Comparison of ENCODE assay signal across 9 cellular contexts in genomic region chr20:36435799-36436541, GRCh38.
DNase-seq lines count a peak whose midpoint lies in the region; ATAC-seq and TF ChIP-seq lines count a peak whose summit lies in the region.
"Had no signal": no experiment of that assay in that cellular context is flagged by ENCODE, and none has a peak within 500 bp of the region (broad histone marks: within the 10 kb centered on the region; RNA-seq: fewer than 3 reads in every experiment).

No MANE protein-coding gene starts in this region.

- no peaks in the 10 kb centered on the region for H3K36me3 ChIP-seq in upper lobe of left lung

- peaks cover 0 to 10% (median 7%) of the 10 kb centered on the region in 4 donors for H3K4me1 ChIP-seq in upper lobe of left lung

- H3K4me1 Mint-ChIP-seq in activated naive CD4-positive, alpha-beta T cell treated with anti-CD3 and anti-CD28 coated beads for 36 hours (ENCODE audit: low read depth), result peaks cover 2% of the 10 kb centered on the region

- no peak for TF ChIP-seq POLR2A in upper lobe of left lung (IDR thresholded peaks at IDR 0.05)

- no peak overlapping the region for H3K27ac ChIP-seq in upper lobe of left lung
- H3K27ac ChIP-seq: epithelial cell of prostate had no signal

- intact Hi-C loops in activated naive CD4-positive, alpha-beta T cell treated with anti-CD3 and anti-CD28 coated beads for 36 hours (cut with micrococcal nuclease), result loop anchor here (2.0 kb wide), 1 partner anchor 31 kb away; no protein-coding TSS in a partner anchor
- intact Hi-C loops in Right ventricle myocardium inferior (cut with DNase I), result loop anchor here (5.0 kb wide), 1 partner anchor 219 kb away; no protein-coding TSS in a partner anchor
- intact Hi-C loops in posterior vena cava (cut with DNase I), result loop anchor here in 1 of 2 donors (5.0 kb wide), 1 partner anchor 224 kb away; no protein-coding TSS in a partner anchor

- H3K9me3 Mint-ChIP-seq in activated naive CD4-positive, alpha-beta T cell treated with anti-CD3 and anti-CD28 coated beads for 36 hours, result no peaks in the 10 kb centered on the region

- no peaks in the 10 kb centered on the region for H3K36me3 Mint-ChIP-seq in activated naive CD4-positive, alpha-beta T cell treated with anti-CD3 and anti-CD28 coated beads for 36 hours (ENCODE audit: low read depth)

- CTCF ChIA-PET in activated naive CD4-positive, alpha-beta T cell treated with anti-CD3 and anti-CD28 coated beads for 36 hours (lab: Charles Lee), result interaction anchor here (0.5 to 6.4 kb wide), 7 partner anchors 9 to 444 kb away, joined by 3 to 79 read pairs (median 3); no protein-coding TSS in a partner anchor

- ATAC-seq in Right ventricle myocardium inferior, result peak; percentile 64
- ATAC-seq in upper lobe of left lung (ENCODE audit: low FRiP score in 2 of 2), result peak; percentile 68 to 77
- ATAC-seq in HG03432 (IDR thresholded peaks at IDR 0.05; ENCODE audit: unreplicated experiment), result no peak

- H3K4me3 Mint-ChIP-seq in activated naive CD4-positive, alpha-beta T cell treated with anti-CD3 and anti-CD28 coated beads for 36 hours, result peak overlapping the region; percentile 59

- H3K9me3 ChIP-seq in upper lobe of left lung, result no peaks in the 10 kb centered on the region

- TF ChIP-seq CTCF in upper lobe of left lung (IDR thresholded peaks at IDR 0.05), result peak in 2 of 6 experiments; percentile 9 to 20

- peak overlapping the region in 3 of 4 donors; percentile 33 to 53 (median 51) for H3K4me3 ChIP-seq in upper lobe of left lung

- H3K27ac Mint-ChIP-seq in activated naive CD4-positive, alpha-beta T cell treated with anti-CD3 and anti-CD28 coated beads for 36 hours, result no peak overlapping the region

- H3K27me3 Mint-ChIP-seq in activated naive CD4-positive, alpha-beta T cell treated with anti-CD3 and anti-CD28 coated beads for 36 hours (ENCODE audit: low read depth), result no peaks in the 10 kb centered on the region

- H3K27me3 ChIP-seq in upper lobe of left lung, result no peaks in the 10 kb centered on the region

- DNase-seq in DMS 273 (lab: John Stamatoyannopoulos, UW; ENCODE audit: unreplicated experiment) (peak; percentile 21), DMS 273 treated with DMSO at 0.1 percent for 48 hours (lab: John Stamatoyannopoulos, UW) (no peak), SHP77 treated with DMSO at 0.1 percent for 48 hours (lab: John Stamatoyannopoulos, UW) (peak; percentile 53), Right ventricle myocardium inferior (ENCODE audit: missing footprints) (peak; percentile 86), posterior vena cava (ENCODE audit: low spot score) (peak; percentile 93), upper lobe of left lung (peak; percentile 88 to 95)
- DNase-seq in activated naive CD4-positive, alpha-beta T cell treated with anti-CD3 and anti-CD28 coated beads for 36 hours, result peak; percentile 92

- TF ChIP-seq EP300 in upper lobe of left lung (IDR thresholded peaks at IDR 0.05), result no peak

- 28 to 59% methylated on average over 12 to 23 of the region's 52 CpGs for WGBS in upper lobe of left lung, 2 donors
